In genomic region chr17:57877803-57878202, GRCh38 we compare ENCODE assay signal across 19 cellular contexts. TPM values are rescaled to one million over a fixed set of nuclear protein-coding genes. Genes with fewer than 3 reads are reported as not detected.
A peak's percentile ranks its signal among the peaks of the same experiment; 100 is the strongest.
DNase-seq lines count a peak whose midpoint lies in the region; ATAC-seq, FAIRE-seq and TF ChIP-seq lines count a peak whose summit lies in the region.
"Had no signal": no experiment of that assay in that cellular context is flagged by ENCODE, and none has a peak within 500 bp of the region (broad histone marks: within the 10 kb centered on the region; RNA-seq: fewer than 3 reads in every experiment).

No MANE protein-coding gene starts in this region.

- no TSS peak for BruUV-seq in PC-3 (replicated peaks; lab: Mats Ljungman, UMichigan)
- BruUV-seq in endothelial cell of umbilical vein (replicated peaks; lab: Mats Ljungman, UMichigan), result no TSS peak

- H3K79me2 ChIP-seq in PC-3 (ENCODE audit: low read length), result peaks cover 8% of the 10 kb centered on the region; the same call in 1 of the 2 replicates
- no peaks in the 10 kb centered on the region for H3K79me2 ChIP-seq in endothelial cell of umbilical vein (ENCODE audit: control insufficient read depth, insufficient read depth, low read length)
- H3K79me2 ChIP-seq in trophoblast cell (ENCODE audit: control insufficient read depth, insufficient read depth, low read length, poor library complexity), result peaks cover 6% of the 10 kb centered on the region

- peak overlapping the region; percentile 19 for H2BK12ac ChIP-seq in trophoblast cell (ENCODE audit: low read length)

- peak overlapping the region; percentile 34 for H2AK5ac ChIP-seq in trophoblast cell (ENCODE audit: low read length)

- H3K9me3 ChIP-seq in BLaER1 (no peaks in the 10 kb centered on the region), PC-3 (ENCODE audit: low read length) (no peaks in the 10 kb centered on the region), endothelial cell of umbilical vein (replicated peaks; ENCODE audit: control insufficient read depth, insufficient read depth, low read length) (no peaks in the 10 kb centered on the region), trophoblast cell (ENCODE audit: insufficient read depth, low read depth, low read length) (no peaks in the 10 kb centered on the region)
- H3K9me3 ChIP-seq: lower lobe of right lung, SJSA1 had no signal

- no peak overlapping the region for H3K14ac ChIP-seq in trophoblast cell (ENCODE audit: low read length)

- no peak for TF ChIP-seq POLR2A in endothelial cell of umbilical vein (IDR thresholded peaks at IDR 0.05; ENCODE audit: low read depth, low read length)

- peak overlapping the region; percentile 26 for H2BK120ac ChIP-seq in trophoblast cell (ENCODE audit: insufficient read depth, low read length, poor library complexity)

- TF ChIP-seq CTCF in PC-3 (conservative IDR thresholded peaks at IDR 0.05; ENCODE audit: low read depth, low read length), result no peak
- TF ChIP-seq CTCF in endothelial cell of umbilical vein (IDR thresholded peaks at IDR 0.05; ENCODE audit: extremely low read depth in 1 of 2, insufficient read depth in 1 of 2, low read depth in 1 of 2, low read length in 2 of 2), result no peak

- dilution Hi-C loops in endothelial cell of umbilical vein (cut with MboI; ENCODE audit: extremely low pct_ligation_motif_present, low sequenced_read_pairs), result no loop called here

- H3K9ac ChIP-seq in BLaER1 (no peak overlapping the region), PC-3 (ENCODE audit: low read length) (no peak overlapping the region), endothelial cell of umbilical vein (replicated peaks; ENCODE audit: extremely low read depth, insufficient read depth, low read length) (no peak overlapping the region), trophoblast cell (ENCODE audit: low read length) (no peak overlapping the region)

- no peak overlapping the region for H3K4me3 ChIP-seq in BLaER1
- no peak overlapping the region for H3K4me3 ChIP-seq in PC-3 (ENCODE audit: low read length)
- no peak overlapping the region for H3K4me3 ChIP-seq in endothelial cell of umbilical vein (replicated peaks in 1 of 3; ENCODE audit: insufficient read depth in 1 of 3, low read depth in 1 of 3, low read length in 3 of 3)
- no peak overlapping the region for H3K4me3 ChIP-seq in trophoblast cell (ENCODE audit: low read depth, low read length)
- H3K4me3 ChIP-seq: GM23338, lower lobe of right lung, SJSA1 had no signal

- H3K23ac ChIP-seq in trophoblast cell (ENCODE audit: low read length), result no peak overlapping the region

- no peak overlapping the region for H4K8ac ChIP-seq in trophoblast cell (ENCODE audit: low read depth, low read length)

- H4K91ac ChIP-seq in trophoblast cell (ENCODE audit: low read depth, low read length), result no peak overlapping the region

- H3K9me1 ChIP-seq in endothelial cell of umbilical vein (replicated peaks; ENCODE audit: control insufficient read depth, extremely low read depth, insufficient read depth, low read length), result no peaks in the 10 kb centered on the region

- peaks cover 85% of the 10 kb centered on the region for H3K4me1 ChIP-seq in BLaER1
- H3K4me1 ChIP-seq in PC-3 (ENCODE audit: insufficient read depth, low read length), result peaks cover 79% of the 10 kb centered on the region
- H3K4me1 ChIP-seq in endothelial cell of umbilical vein (ENCODE audit: control insufficient read depth, extremely low read depth, insufficient read depth, low read length), result peaks cover 56% of the 10 kb centered on the region
- H3K4me1 ChIP-seq in trophoblast cell (ENCODE audit: control insufficient read depth in 1 of 2, insufficient read depth in 2 of 2, low read length in 2 of 2), result peaks cover 69 to 71% of the 10 kb centered on the region in 2 experiments

- CTCF ChIA-PET in PC-3 (lab: Charles Lee) (no interaction called here), endothelial cell of umbilical vein (lab: Charles Lee) (interaction anchor here (1.2 to 5.7 kb wide), 10 partner anchors 10 to 122 kb away, joined by 3 to 45 read pairs (median 8); partner anchors contain the start of gene CUEDC1)

- H3K4me2 ChIP-seq in BLaER1 (peak overlapping the region; percentile 96), PC-3 (ENCODE audit: low read length) (no peak overlapping the region), endothelial cell of umbilical vein (ENCODE audit: insufficient read depth, low read length) (no peak overlapping the region), trophoblast cell (ENCODE audit: low read length) (no peak overlapping the region)

- intact Hi-C loops in PC-3 (cut with micrococcal nuclease) (no loop called here), endothelial cell of umbilical vein (cut with micrococcal nuclease) (no loop called here)

- no peak for DNase-seq in PC-3
- DNase-seq in endothelial cell of umbilical vein (ENCODE audit: low read depth, low spot score), result no peak
- DNase-seq in trophoblast cell, result no peak
- no peak for DNase-seq in activated naive CD4-positive, alpha-beta T cell (lab: John Stamatoyannopoulos, UW)
- DNase-seq in foreskin melanocyte, result no peak
- DNase-seq in medulla oblongata (ENCODE audit: extremely low spot score), result no peak
- DNase-seq: activated CD4-positive, alpha-beta T cell treated with anti-CD3 and anti-CD28 coated beads, Interleukin-2, amount 50 U/mL, for 1 hour; caudate nucleus; effector memory CD8-positive, alpha-beta T cell; foreskin keratinocyte; lower lobe of right lung; natural killer cell; NCI-H1436; stimulated activated CD4-positive, alpha-beta T cell treated with anti-CD3 and anti-CD28 coated beads, Interleukin-15, amount 100 ng/mL, for 24 hours; stimulated activated naive CD4-positive, alpha-beta T cell treated with Interleukin-2 at 50 U/mL for 16 hours had no signal

- H3F3A ChIP-seq in PC-3 (ENCODE audit: low read length, unreplicated experiment), result peaks cover 14% of the 10 kb centered on the region

- no peak overlapping the region for H4K12ac ChIP-seq in trophoblast cell (ENCODE audit: low read depth, low read length)

- peak; percentile 15 for FAIRE-seq in endothelial cell of umbilical vein (lab: Jason Lieb, UNC)

- H2AFZ ChIP-seq in PC-3 (ENCODE audit: low read length) (no peak overlapping the region), endothelial cell of umbilical vein (ENCODE audit: low read depth, low read length) (no peak overlapping the region), trophoblast cell (ENCODE audit: insufficient read depth, low read length, poor library complexity) (no peak overlapping the region)
- H2AFZ ChIP-seq: GM23338 had no signal

- POLR2A ChIA-PET in PC-3 (lab: Charles Lee; ENCODE audit: unreplicated experiment), result no interaction called here
- POLR2A ChIA-PET in endothelial cell of umbilical vein (lab: Charles Lee), result no interaction called here

- H3K9me2 ChIP-seq in PC-3 (replicated peaks; ENCODE audit: low read length), result no peaks in the 10 kb centered on the region

- H3K27me3 ChIP-seq in BLaER1, result no peaks in the 10 kb centered on the region
- H3K27me3 ChIP-seq in PC-3 (ENCODE audit: low read length), result no peaks in the 10 kb centered on the region
- no peaks in the 10 kb centered on the region for H3K27me3 ChIP-seq in endothelial cell of umbilical vein (ENCODE audit: control insufficient read depth in 2 of 2, insufficient read depth in 2 of 2, low read length in 2 of 2)
- no peaks in the 10 kb centered on the region for H3K27me3 ChIP-seq in trophoblast cell (ENCODE audit: insufficient read depth, low read length)
- H3K27me3 ChIP-seq: foreskin keratinocyte, SJSA1 had no signal

- H4K20me1 ChIP-seq in BLaER1 (no peaks in the 10 kb centered on the region), PC-3 (ENCODE audit: low read length) (no peaks in the 10 kb centered on the region), endothelial cell of umbilical vein (replicated peaks; ENCODE audit: control insufficient read depth, extremely low read depth, insufficient read depth, low read length) (no peaks in the 10 kb centered on the region)

- H3K18ac ChIP-seq in trophoblast cell (ENCODE audit: low read length), result no peak overlapping the region

- WGBS in trophoblast cell (ENCODE audit: extremely low coverage, insufficient coverage, insufficient read length), result no CpG with 5 or more reads among the region's 5 CpGs

- H3K36me3 ChIP-seq in BLaER1 (no peaks in the 10 kb centered on the region), PC-3 (ENCODE audit: low read depth, low read length) (peaks cover 9% of the 10 kb centered on the region), endothelial cell of umbilical vein (ENCODE audit: control insufficient read depth in 2 of 2, extremely low read depth in 1 of 2, insufficient read depth in 2 of 2, low read length in 2 of 2) (peaks cover 0 to 2% of the 10 kb centered on the region in 2 experiments), trophoblast cell (ENCODE audit: control insufficient read depth in 1 of 2, insufficient read depth in 2 of 2, low read length in 2 of 2) (peaks cover 3 to 11% of the 10 kb centered on the region in 2 experiments)

- H2BK5ac ChIP-seq in trophoblast cell (ENCODE audit: low read depth, low read length, poor library complexity), result no peak overlapping the region

- no peak for ATAC-seq in PC-3
- no peak for ATAC-seq in HG03025 (IDR thresholded peaks at IDR 0.05; ENCODE audit: low FRiP score, unreplicated experiment)
- ATAC-seq: effector memory CD8-positive, alpha-beta T cell; foreskin keratinocyte; GM23338; lower lobe of right lung; natural killer cell had no signal

- H3K27ac ChIP-seq in BLaER1 (peak overlapping the region; percentile 10; the same call in 1 of the 2 replicates), PC-3 (ENCODE audit: low read length) (peak overlapping the region; percentile 94), endothelial cell of umbilical vein (ENCODE audit: insufficient read depth, low read depth, low read length) (no peak overlapping the region), trophoblast cell (ENCODE audit: low read depth, low read length) (peak overlapping the region; percentile 20)
- H3K27ac ChIP-seq: lower lobe of right lung had no signal

- H3K4ac ChIP-seq in trophoblast cell (ENCODE audit: low read depth, low read length), result no peak overlapping the region

- H3K79me1 ChIP-seq in trophoblast cell (ENCODE audit: low read length), result peaks cover 46% of the 10 kb centered on the region

TF ChIP-seq in endothelial cell of umbilical vein, 7 proteins besides CTCF, POLR2A, EP300 and RAD21 (continues in another document):
- TF ChIP-seq JUN (IDR thresholded peaks at IDR 0.05; ENCODE audit: borderline replicate concordance, insufficient read depth, insufficient read length, low read depth) (no peak), EZH2 (IDR thresholded peaks at IDR 0.05; ENCODE audit: borderline replicate concordance, low read depth, low read length, severe bottlenecking) (no peak), FOS (IDR thresholded peaks at IDR 0.05; ENCODE audit: borderline replicate concordance, insufficient read depth, low read length) (no peak)

RNA-seq across cellular contexts. Expression of gene MRPS23, which starts 28.0 kb away (rescaled TPM):
- total RNA-seq in PC-3 (2014; rRNA removed), result 63.9 and 97.5 TPM in 2 replicates
- 40.7 and 46.2 TPM in 2 replicates for total RNA-seq in endothelial cell of umbilical vein
- polyA plus RNA-seq in endothelial cell of umbilical vein, result 27.6 and 39.9 TPM in 2 replicates
- 38.9 and 43.4 TPM in 2 replicates for polyA plus RNA-seq in endothelial cell of umbilical vein (2011; cell fraction: cytosol; rRNA removed)
- polyA plus RNA-seq in endothelial cell of umbilical vein (2011; cell fraction: nucleus; rRNA removed), result 15.4 and 19.7 TPM in 2 replicates
- polyA plus RNA-seq in endothelial cell of umbilical vein (2012), result 66.8 and 74.8 TPM in 2 replicates
- 20.5 and 26.0 TPM in 2 replicates for polyA minus RNA-seq in endothelial cell of umbilical vein
- polyA minus RNA-seq in endothelial cell of umbilical vein (2011; cell fraction: cytosol; rRNA and poly(A)+ RNA removed), result 16.5 TPM
- polyA minus RNA-seq in endothelial cell of umbilical vein (2011; cell fraction: nucleus; rRNA and poly(A)+ RNA removed), result 3.9 and 4.2 TPM in 2 replicates
- 14.8 and 17.1 TPM in 2 replicates for polyA plus RNA-seq in trophoblast cell (2013)
